16 cellular contexts compared by ENCODE assay signal in the genomic region with DNA sequence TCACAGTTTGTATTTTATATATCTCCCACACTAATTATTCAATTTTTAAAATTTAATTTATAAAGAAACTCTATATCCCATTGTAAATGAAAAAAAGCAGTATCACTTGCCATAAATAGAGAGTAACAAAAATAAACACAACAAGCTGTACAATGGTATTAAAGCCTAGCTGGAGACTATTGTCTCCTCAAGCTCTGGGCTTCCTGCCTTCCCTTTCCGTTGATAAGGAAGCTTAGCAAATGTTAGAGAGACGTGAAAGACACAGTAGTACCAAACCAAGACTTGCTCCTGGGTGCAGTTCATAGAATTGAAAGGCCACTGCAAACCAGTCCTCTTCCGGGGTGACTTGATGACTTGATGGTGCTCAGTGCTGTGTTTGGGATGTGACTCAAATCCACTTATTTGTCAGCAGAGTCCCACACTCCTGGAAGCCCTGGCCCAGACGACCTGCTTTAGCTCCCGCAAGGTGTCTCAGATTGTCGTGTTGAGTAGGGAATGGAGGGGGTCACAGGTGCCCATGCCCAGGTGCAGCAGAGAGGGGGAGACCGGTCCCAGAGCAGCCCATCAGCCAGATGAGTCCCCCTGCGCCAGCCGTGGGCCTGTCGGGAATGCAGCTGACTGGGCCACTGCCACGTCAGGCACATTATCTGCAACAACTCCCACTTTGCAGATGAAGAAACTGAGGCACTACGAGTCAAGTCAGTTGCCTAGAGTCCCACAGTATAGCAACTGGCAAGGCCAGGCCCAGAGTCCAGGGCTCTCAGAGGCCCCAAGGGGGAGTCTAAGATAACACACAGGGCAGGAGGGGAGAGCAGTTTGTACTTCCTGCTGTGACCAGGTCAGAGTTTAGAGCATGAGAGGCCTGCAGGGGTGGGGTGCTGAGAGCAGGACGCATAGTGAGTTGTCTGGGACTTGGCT. TPM values are rescaled to one million over a fixed set of nuclear protein-coding genes. Genes with fewer than 3 reads are reported as not detected.
A peak's percentile ranks its signal among the peaks of the same experiment; 100 is the strongest.
DNase-seq lines count a peak whose midpoint lies in the region; ATAC-seq, FAIRE-seq and TF ChIP-seq lines count a peak whose summit lies in the region.
"Had no signal": no experiment of that assay in that cellular context is flagged by ENCODE, and none has a peak within 500 bp of the region (broad histone marks: within the 10 kb centered on the region; RNA-seq: fewer than 3 reads in every experiment).

No MANE protein-coding gene starts in this region.

- H3K4me1 Mint-ChIP-seq in CD8-positive, alpha-beta T cell (ENCODE audit: low read depth): peaks cover 44% of the 10 kb centered on the region
- H3K4me1 Mint-ChIP-seq in nephron: peaks cover 31% of the 10 kb centered on the region

- H3K56ac ChIP-seq in H1 (replicated peaks; ENCODE audit: insufficient read length, low read depth, low read length): no peak overlapping the region

- H2AFZ ChIP-seq in Loucy (ENCODE audit: low read length): no peak overlapping the region
- no peak overlapping the region for H2AFZ ChIP-seq in H1 (ENCODE audit: low read length)
- H2AFZ ChIP-seq in OCI-LY7 (ENCODE audit: low read length): no peak overlapping the region
- H2AFZ ChIP-seq: parathyroid adenoma had no signal

- H3K27ac Mint-ChIP-seq in CD8-positive, alpha-beta T cell: peak overlapping the region; percentile 49
- peak overlapping the region in 2 of 3 experiments; percentile 53 to 77 for H3K27ac Mint-ChIP-seq in nephron
- H3K27ac Mint-ChIP-seq: B cell had no signal

- H3K4me3 ChIP-seq in CD8-positive, alpha-beta T cell (ENCODE audit: low read depth, low read length): no peak overlapping the region
- no peak overlapping the region for H3K4me3 ChIP-seq in Loucy (ENCODE audit: low read length, poor library complexity, severe bottlenecking)
- no peak overlapping the region for H3K4me3 ChIP-seq in H1 (ENCODE audit: extremely low read depth in 1 of 4, insufficient read depth in 2 of 4, low read depth in 3 of 4, low read length in 4 of 4)
- H3K4me3 ChIP-seq in testis: no peak overlapping the region
- H3K4me3 ChIP-seq in OCI-LY7 (ENCODE audit: low read depth, low read length, poor library complexity, severe bottlenecking): no peak overlapping the region
- H3K4me3 ChIP-seq: GM12878 had no signal

- peak overlapping the region; percentile 97; the same call in 1 of the 2 replicates for H2BK12ac ChIP-seq in H1 (ENCODE audit: low read depth, low read length)

- H3K36me3 Mint-ChIP-seq in CD8-positive, alpha-beta T cell: peaks cover 37% of the 10 kb centered on the region
- H3K36me3 Mint-ChIP-seq in nephron (ENCODE audit: low read depth): no peaks in the 10 kb centered on the region

- intact Hi-C loops in CD8-positive, alpha-beta T cell (cut with DNase I, micrococcal nuclease): no loop called here
- intact Hi-C loops in testis (cut with DNase I; ENCODE audit: low total_unique reads) (no loop called here), OCI-LY7 (cut with micrococcal nuclease; ENCODE audit: unreplicated experiment) (no loop called here)

- 85% methylated on average over 13 of the region's 13 CpGs; no CpG with 5 or more reads in 1 of the 2 experiments for WGBS in H1 (ENCODE audit: extremely low coverage in 1 of 2, insufficient coverage in 1 of 2, insufficient read length in 1 of 2, insufficient replicate concordance in 2 of 2, low coverage in 1 of 2, low lambda C conversion rate in 2 of 2, missing lambda C conversion rate in 1 of 2), 2 experiments
- WGBS in testis, 2 donors: 59 to 66% methylated on average over 7 to 13 of the region's 13 CpGs

- no peaks in the 10 kb centered on the region for H3K79me1 ChIP-seq in H1 (ENCODE audit: low read depth, low read length)

- no peak overlapping the region for H3K18ac ChIP-seq in H1 (ENCODE audit: extremely low read depth, low read length)

- CTCF ChIA-PET in CD8-positive, alpha-beta T cell (lab: Charles Lee): interaction anchor here (1.1 to 1.6 kb wide), 2 partner anchors 22 to 208 kb away, joined by 3 to 4 read pairs; no protein-coding TSS in a partner anchor
- CTCF ChIA-PET in H1 (lab: Charles Lee; ENCODE audit: partially characterized antibody): interaction anchor here (0.7 to 4.2 kb wide), 10 partner anchors 10 to 60 kb away, joined by 3 to 32 read pairs (median 5); partner anchors contain the start of gene CPNE2
- CTCF ChIA-PET in OCI-LY7 (lab: Charles Lee; ENCODE audit: unreplicated experiment): no interaction called here

- H4K20me1 ChIP-seq in Loucy (ENCODE audit: insufficient read depth, low read length, poor library complexity, severe bottlenecking) (no peaks in the 10 kb centered on the region), H1 (replicated peaks in 1 of 2; ENCODE audit: control insufficient read depth in 1 of 2, insufficient read depth in 2 of 2, low read length in 2 of 2) (no peaks in the 10 kb centered on the region), OCI-LY7 (ENCODE audit: insufficient read depth, low read length) (no peaks in the 10 kb centered on the region)

- H3K9me2 ChIP-seq in Loucy (replicated peaks; ENCODE audit: low read depth, low read length) (no peaks in the 10 kb centered on the region), OCI-LY7 (ENCODE audit: insufficient read depth, low read length) (no peaks in the 10 kb centered on the region)

- H3K14ac ChIP-seq in H1 (ENCODE audit: insufficient read length): no peak overlapping the region

- FAIRE-seq in H1 (lab: Jason Lieb, UNC): no peak
- FAIRE-seq: GM12878 had no signal

- H2BK15ac ChIP-seq in H1 (ENCODE audit: low read length): peak overlapping the region; percentile 77

- no peak overlapping the region for H2AK5ac ChIP-seq in H1 (ENCODE audit: low read depth, low read length)

- H3K4me2 ChIP-seq in Loucy (ENCODE audit: low read depth, low read length, poor library complexity, severe bottlenecking) (peak overlapping the region; percentile 79), H1 (ENCODE audit: insufficient read depth in 1 of 2, low read depth in 2 of 2, low read length in 2 of 2) (no peak overlapping the region), OCI-LY7 (ENCODE audit: low read length) (no peak overlapping the region)

- H3K27me3 Mint-ChIP-seq in CD8-positive, alpha-beta T cell (ENCODE audit: low read depth): no peaks in the 10 kb centered on the region
- H3K27me3 Mint-ChIP-seq in nephron (ENCODE audit: low read depth): peaks cover 4% of the 10 kb centered on the region
- H3K27me3 Mint-ChIP-seq: B cell had no signal

- H2BK120ac ChIP-seq in H1 (replicated peaks; ENCODE audit: low read depth, low read length): no peak overlapping the region

- no peak overlapping the region for H4K5ac ChIP-seq in H1 (ENCODE audit: insufficient read length, low read depth, low read length)

- H4K91ac ChIP-seq in H1 (replicated peaks; ENCODE audit: insufficient read length, low read length): peak overlapping the region; percentile 4

- no peaks in the 10 kb centered on the region for H3K9me3 ChIP-seq in CD8-positive, alpha-beta T cell (ENCODE audit: low read length)
- H3K9me3 ChIP-seq in Loucy (ENCODE audit: insufficient read depth, low read depth, low read length) (no peaks in the 10 kb centered on the region), H1 (ENCODE audit: insufficient read depth in 2 of 2, low read depth in 1 of 2, low read length in 1 of 2) (no peaks in the 10 kb centered on the region), testis (no peaks in the 10 kb centered on the region), OCI-LY7 (ENCODE audit: low read length) (no peaks in the 10 kb centered on the region)

- no peak overlapping the region for H3K4ac ChIP-seq in H1 (replicated peaks; ENCODE audit: insufficient read length, low read depth, low read length)

- peaks cover 49% of the 10 kb centered on the region for H3K4me1 ChIP-seq in CD8-positive, alpha-beta T cell (ENCODE audit: insufficient read depth, low read length)
- H3K4me1 ChIP-seq in Loucy (ENCODE audit: insufficient read depth, low read length, poor library complexity, severe bottlenecking) (peaks cover 84% of the 10 kb centered on the region), H1 (replicated peaks in 1 of 4; ENCODE audit: control insufficient read depth in 3 of 4, insufficient read depth in 4 of 4, low read length in 3 of 4) (peaks cover 4 to 24% (median 14%) of the 10 kb centered on the region in 4 experiments), testis (peaks cover 14% of the 10 kb centered on the region), OCI-LY7 (ENCODE audit: insufficient read depth, low read length, poor library complexity, severe bottlenecking) (peaks cover 62% of the 10 kb centered on the region)
- H3K4me1 ChIP-seq: parathyroid adenoma had no signal

- H4K8ac ChIP-seq in H1 (ENCODE audit: extremely low read depth, insufficient read depth, low read length): no peak overlapping the region

- no peak overlapping the region for H3K23ac ChIP-seq in H1 (ENCODE audit: insufficient read length)

- no peaks in the 10 kb centered on the region for H3K9me3 Mint-ChIP-seq in CD8-positive, alpha-beta T cell
- no peaks in the 10 kb centered on the region for H3K9me3 Mint-ChIP-seq in nephron

- no peak overlapping the region for H3K27ac ChIP-seq in CD8-positive, alpha-beta T cell (ENCODE audit: low read depth, low read length)
- H3K27ac ChIP-seq in H1 (ENCODE audit: low read depth, low read length) (no peak overlapping the region), testis (no peak overlapping the region), OCI-LY7 (ENCODE audit: low read depth, low read length, poor library complexity, severe bottlenecking) (no peak overlapping the region)
- H3K27ac ChIP-seq: parathyroid adenoma had no signal

- TF ChIP-seq EP300 in H1 (IDR thresholded peaks at IDR 0.05; ENCODE audit: borderline replicate concordance in 1 of 2, low read depth in 2 of 2, low read length in 2 of 2): no peak

- H2BK20ac ChIP-seq in H1 (ENCODE audit: low read length): no peak overlapping the region

- no peak for ATAC-seq in CD8-positive, alpha-beta T cell
- no peak for ATAC-seq in HG03432 (IDR thresholded peaks at IDR 0.05; ENCODE audit: unreplicated experiment)
- ATAC-seq: GM12878 had no signal

- peak overlapping the region; percentile 74 for H2BK5ac ChIP-seq in H1 (ENCODE audit: low read depth, low read length)

- peak overlapping the region; percentile 83 for H3K9ac ChIP-seq in Loucy (ENCODE audit: low read depth, low read length, poor library complexity, severe bottlenecking)
- no peak overlapping the region for H3K9ac ChIP-seq in H1 (replicated peaks in 1 of 4; ENCODE audit: extremely low read depth in 1 of 4, low read depth in 3 of 4, low read length in 3 of 4)
- H3K9ac ChIP-seq: parathyroid adenoma had no signal

- no peak for TF ChIP-seq RAD21 in H1 (IDR thresholded peaks at IDR 0.05 in 1 of 2, conservative IDR thresholded peaks at IDR 0.05 in 1 of 2; ENCODE audit: low read depth in 2 of 2, low read length in 2 of 2)

- H3K23me2 ChIP-seq in H1 (ENCODE audit: low read depth, low read length): no peaks in the 10 kb centered on the region

- TF ChIP-seq CTCF in CD8-positive, alpha-beta T cell (IDR thresholded peaks at IDR 0.05): no peak
- TF ChIP-seq CTCF in Loucy (conservative IDR thresholded peaks at IDR 0.05; ENCODE audit: low read length) (no peak), H1 (IDR thresholded peaks at IDR 0.05; ENCODE audit: control extremely low read depth in 1 of 3, insufficient read depth in 1 of 3, low read depth in 1 of 3, low read length in 3 of 3) (no peak), nephron (IDR thresholded peaks at IDR 0.05; ENCODE audit: unreplicated experiment in 3 of 3) (no peak), testis (IDR thresholded peaks at IDR 0.05) (no peak), OCI-LY7 (conservative IDR thresholded peaks at IDR 0.05; ENCODE audit: low read length) (no peak)

- no peak overlapping the region for H3K4me3 Mint-ChIP-seq in CD8-positive, alpha-beta T cell
- no peak overlapping the region for H3K4me3 Mint-ChIP-seq in nephron
- H3K4me3 Mint-ChIP-seq: B cell had no signal

- DNase-seq in CD8-positive, alpha-beta T cell: no peak
- DNase-seq in H1 (ENCODE audit: low read depth in 1 of 2, low spot score in 2 of 2) (no peak), testis (no peak), medulla oblongata (ENCODE audit: extremely low spot score) (no peak), OCI-LY7 (ENCODE audit: low spot score) (no peak)
- DNase-seq: activated CD4-positive, CD25-positive, alpha-beta regulatory T cell treated with anti-CD3 and anti-CD28 coated beads, Interleukin-2, amount 50 U/mL, for 72 hours; Karpas-422; NCI-H1436; NCI-H345; stimulated activated CD4-positive, alpha-beta T cell treated with anti-CD3 and anti-CD28 coated beads, Interleukin-15, amount 100 ng/mL, for 24 hours had no signal

- H3K36me3 ChIP-seq in CD8-positive, alpha-beta T cell (ENCODE audit: insufficient read depth, low read length): no peaks in the 10 kb centered on the region
- H3K36me3 ChIP-seq in Loucy (ENCODE audit: insufficient read depth, low read length) (peaks cover 7% of the 10 kb centered on the region; the same call in 1 of the 2 replicates), H1 (ENCODE audit: control insufficient read depth in 2 of 4, insufficient read depth in 4 of 4, low read length in 3 of 4) (no peaks in the 10 kb centered on the region), testis (ENCODE audit: low read depth, missing control alignments) (no peaks in the 10 kb centered on the region), OCI-LY7 (ENCODE audit: insufficient read depth, low read length) (no peaks in the 10 kb centered on the region)

- TF ChIP-seq POLR2A in H1 (IDR thresholded peaks at IDR 0.05; ENCODE audit: control extremely low read depth in 1 of 2, low read depth in 2 of 2, low read length in 2 of 2) (no peak), testis (IDR thresholded peaks at IDR 0.05) (no peak)

- no TSS peak for BruUV-seq in OCI-LY7 (replicated peaks; lab: Mats Ljungman, UMichigan)

- H3F3A ChIP-seq in Loucy (ENCODE audit: low read depth): peaks cover 12% of the 10 kb centered on the region

- no peaks in the 10 kb centered on the region for H3K27me3 ChIP-seq in CD8-positive, alpha-beta T cell (ENCODE audit: insufficient read depth, low read length)
- H3K27me3 ChIP-seq in Loucy (ENCODE audit: insufficient read depth, low read length, poor library complexity, severe bottlenecking): no peaks in the 10 kb centered on the region
- H3K27me3 ChIP-seq in H1 (replicated peaks in 1 of 4; ENCODE audit: control insufficient read depth in 3 of 4, extremely low read depth in 1 of 4, insufficient read depth in 3 of 4, low read length in 3 of 4): no peaks in the 10 kb centered on the region
- no peaks in the 10 kb centered on the region for H3K27me3 ChIP-seq in testis

- H3K79me2 ChIP-seq in Loucy (ENCODE audit: insufficient read depth, low read length) (peaks cover 23% of the 10 kb centered on the region; the same call in 1 of the 2 replicates), H1 (ENCODE audit: control insufficient read depth in 1 of 2, insufficient read depth in 2 of 2, low read length in 2 of 2) (no peaks in the 10 kb centered on the region), OCI-LY7 (ENCODE audit: insufficient read depth, low read depth, low read length) (no peaks in the 10 kb centered on the region)
- H3K79me2 ChIP-seq: parathyroid adenoma had no signal

- POLR2A ChIA-PET in CD8-positive, alpha-beta T cell (lab: Charles Lee): interaction anchor here (1.0 to 4.5 kb wide), 3 partner anchors 10 to 53 kb away, joined by 3 to 26 read pairs (median 3); partner anchors contain the start of gene CPNE2
- POLR2A ChIA-PET in H1 (lab: Charles Lee; ENCODE audit: partially characterized antibody) (interaction anchor here (0.6 to 1.6 kb wide), 3 partner anchors 14 to 56 kb away, joined by 3 to 4 read pairs (median 3); no protein-coding TSS in a partner anchor), OCI-LY7 (lab: Charles Lee) (interaction anchor here (0.7 to 1.6 kb wide), 2 partner anchors 25 to 53 kb away, joined by 3 to 9 read pairs; partner anchors contain the start of gene CPNE2)

RNA-seq across cellular contexts. Expression of gene PSME3IP1, which starts 40.5 kb away (rescaled TPM):
- total RNA-seq in CD8-positive, alpha-beta T cell: 10 to 100 TPM; 82.6 to 87.2 TPM
- total RNA-seq in H1 (2021; fragmentation: NEBNext Ultra II Directional; extraction: Animal tissue kit (Norgen Biotek cat#: 25700)): 93.1 and 95.1 TPM in 2 replicates
- polyA plus RNA-seq in H1 (2011; rRNA removed) (98.3 and 117 TPM in 2 replicates), testis (ENCODE audit: insufficient read depth, low read depth, low replicate concordance) (224 TPM)
- 123 TPM for polyA plus RNA-seq in H1 (2011; cell fraction: cytosol; rRNA removed)
- polyA plus RNA-seq in H1 (2011; cell fraction: nucleus; rRNA removed): 179 TPM
- polyA plus RNA-seq in H1 (2012, experiment 1 of 2): 86.9 to 108 TPM (median 91.2 TPM) in 4 replicates
- polyA plus RNA-seq in H1 (2012, experiment 2 of 2): 31.9 TPM
- polyA plus RNA-seq in H1 (2013, experiment 1 of 2): 102 TPM
- polyA plus RNA-seq in H1 (2013, experiment 2 of 2): 97.3 TPM
- 74.9 and 95.6 TPM in 2 replicates for polyA minus RNA-seq in H1 (2011; rRNA and poly(A)+ RNA removed)
- 52.8 TPM for polyA minus RNA-seq in H1 (2011; cell fraction: cytosol; rRNA and poly(A)+ RNA removed)
- 49.9 TPM for polyA minus RNA-seq in H1 (2011; cell fraction: nucleus; rRNA and poly(A)+ RNA removed)
- total RNA-seq in testis (100 to 1,000 TPM in 1 of 2 donors, 10 to 100 TPM in 1; 96.4 to 122 TPM), OCI-LY7 (2022) (152 and 157 TPM in 2 replicates)
- 89.5 and 111 TPM in 2 replicates for total RNA-seq in OCI-LY7 (2014; rRNA removed; shearing (Covaris generic))

RNA-seq across cellular contexts. Expression of gene RSPRY1, which starts 40.8 kb away (rescaled TPM):
- 10 to 100 TPM; 22.4 to 23.2 TPM for total RNA-seq in CD8-positive, alpha-beta T cell
- total RNA-seq in H1 (2021; fragmentation: NEBNext Ultra II Directional; extraction: Animal tissue kit (Norgen Biotek cat#: 25700)): 32.5 and 34.2 TPM in 2 replicates
- polyA plus RNA-seq in H1 (2011; rRNA removed) (9.1 and 11.5 TPM in 2 replicates), testis (ENCODE audit: insufficient read depth, low read depth, low replicate concordance) (53.0 TPM)
- 12.8 TPM for polyA plus RNA-seq in H1 (2011; cell fraction: cytosol; rRNA removed)
- polyA plus RNA-seq in H1 (2011; cell fraction: nucleus; rRNA removed): 13.4 TPM
- 14.1 to 20.5 TPM (median 19.2 TPM) in 4 replicates for polyA plus RNA-seq in H1 (2012, experiment 1 of 2)
- 1.5 TPM for polyA plus RNA-seq in H1 (2012, experiment 2 of 2)
- 40.3 TPM for polyA plus RNA-seq in H1 (2013, experiment 1 of 2)
- polyA plus RNA-seq in H1 (2013, experiment 2 of 2): 43.4 TPM
- polyA minus RNA-seq in H1 (2011; rRNA and poly(A)+ RNA removed): 95.2 and 95.6 TPM in 2 replicates
- polyA minus RNA-seq in H1 (2011; cell fraction: cytosol; rRNA and poly(A)+ RNA removed): 33.5 TPM
- polyA minus RNA-seq in H1 (2011; cell fraction: nucleus; rRNA and poly(A)+ RNA removed): 45.2 TPM
- total RNA-seq in testis (10 to 100 TPM; 73.3 to 81.2 TPM), OCI-LY7 (2022) (25.2 and 29.7 TPM in 2 replicates)
- total RNA-seq in OCI-LY7 (2014; rRNA removed; shearing (Covaris generic)): 17.1 and 25.6 TPM in 2 replicates

RNA-seq across cellular contexts. Expression of gene CPNE2, which starts 52.9 kb away (rescaled TPM):
- total RNA-seq in CD8-positive, alpha-beta T cell: 1 to 10 TPM; 5.7 to 6.8 TPM
- total RNA-seq in H1 (2021; fragmentation: NEBNext Ultra II Directional; extraction: Animal tissue kit (Norgen Biotek cat#: 25700)): 10.6 and 11.6 TPM in 2 replicates
- polyA plus RNA-seq in H1 (2011; rRNA removed): 38.0 and 39.5 TPM in 2 replicates
- 23.2 TPM for polyA plus RNA-seq in H1 (2011; cell fraction: cytosol; rRNA removed)
- 22.3 TPM for polyA plus RNA-seq in H1 (2011; cell fraction: nucleus; rRNA removed)
- 11.1 to 18.8 TPM (median 16.3 TPM) in 4 replicates for polyA plus RNA-seq in H1 (2012, experiment 1 of 2)
- 20.5 TPM for polyA plus RNA-seq in H1 (2012, experiment 2 of 2)
- polyA plus RNA-seq in H1 (2013, experiment 1 of 2): 26.2 TPM
- polyA plus RNA-seq in H1 (2013, experiment 2 of 2): 24.6 TPM
- polyA minus RNA-seq in H1 (2011; rRNA and poly(A)+ RNA removed): 16.1 and 18.7 TPM in 2 replicates
- 11.2 TPM for polyA minus RNA-seq in H1 (2011; cell fraction: cytosol; rRNA and poly(A)+ RNA removed)
- 9.8 TPM for polyA minus RNA-seq in H1 (2011; cell fraction: nucleus; rRNA and poly(A)+ RNA removed)
- total RNA-seq in testis: 10 to 100 TPM; 18.3 to 25.2 TPM
- polyA plus RNA-seq in testis (ENCODE audit: insufficient read depth, low read depth, low replicate concordance): 51.8 TPM
- total RNA-seq in OCI-LY7 (2014; rRNA removed; shearing (Covaris generic)): 44.7 and 44.8 TPM in 2 replicates
- total RNA-seq in OCI-LY7 (2022): 14.4 and 25.7 TPM in 2 replicates
